Comparison of ENCODE assay signal across 12 cellular contexts in the genomic region with DNA sequence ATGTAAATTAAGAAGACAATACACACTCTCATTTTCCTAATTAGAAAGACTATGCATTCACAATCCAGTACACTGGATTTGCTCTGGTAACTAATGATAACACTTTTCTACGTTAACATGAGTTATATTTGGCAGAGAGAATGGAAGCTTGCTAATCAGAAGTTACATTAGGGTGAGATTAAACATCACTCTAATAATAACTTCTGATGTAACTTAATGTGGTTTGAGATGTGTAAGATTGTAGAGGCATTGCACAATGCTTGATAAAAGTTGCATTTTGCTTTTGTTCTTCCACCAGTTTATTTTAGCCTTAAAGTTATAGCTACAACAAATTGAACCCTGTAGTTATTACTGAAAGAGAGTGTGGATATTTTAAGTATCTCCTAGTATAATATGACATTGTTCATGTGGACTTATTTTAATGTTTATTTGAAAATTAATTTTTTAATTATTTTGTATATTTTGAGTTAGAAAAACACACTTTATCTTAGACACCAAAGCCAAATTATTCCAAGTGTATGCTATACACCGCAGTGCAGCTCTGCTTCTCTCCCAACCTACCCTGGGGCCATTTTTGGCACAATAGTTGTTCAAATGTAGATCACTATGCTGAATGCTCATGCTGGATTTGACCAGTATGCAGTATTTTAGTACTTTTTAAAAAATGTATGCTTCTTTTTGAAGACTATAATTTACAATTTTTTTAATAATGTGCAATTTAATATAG.
DNase-seq lines count a peak whose midpoint lies in the region; ATAC-seq and TF ChIP-seq lines count a peak whose summit lies in the region.
"Had no signal": no experiment of that assay in that cellular context is flagged by ENCODE, and none has a peak within 500 bp of the region (broad histone marks: within the 10 kb centered on the region; RNA-seq: fewer than 3 reads in every experiment).

No MANE protein-coding gene starts in this region.

- intact Hi-C loops in lower lobe of right lung (cut with DNase I) = no loop called here

- H3K4me3 Mint-ChIP-seq in CD8-positive, alpha-beta memory T cell = no peak overlapping the region

- H3K4me3 ChIP-seq in BJ (ENCODE audit: low read depth, low read length) (no peak overlapping the region), lower lobe of right lung (no peak overlapping the region), SJCRH30 (no peak overlapping the region)
- H3K4me3 ChIP-seq in CD8-positive, alpha-beta memory T cell (ENCODE audit: low read length) = no peak overlapping the region
- H3K4me3 ChIP-seq: prostate gland had no signal

- H3K27ac Mint-ChIP-seq in CD8-positive, alpha-beta memory T cell = peak overlapping the region in 1 of 8 donors; percentile 76

- peaks cover 21% of the 10 kb centered on the region for H3K4me1 ChIP-seq in lower lobe of right lung
- H3K4me1 ChIP-seq in SJCRH30 = peaks cover 18% of the 10 kb centered on the region
- no peaks in the 10 kb centered on the region for H3K4me1 ChIP-seq in CD8-positive, alpha-beta memory T cell (ENCODE audit: insufficient read depth, low read length)
- H3K4me1 ChIP-seq: prostate gland had no signal

- peaks cover 2 to 24% of the 10 kb centered on the region in 2 donors for H3K27me3 Mint-ChIP-seq in CD8-positive, alpha-beta memory T cell

- H3K36me3 ChIP-seq in BJ (ENCODE audit: control insufficient read depth, insufficient read depth, low read length) (no peaks in the 10 kb centered on the region), lower lobe of right lung (no peaks in the 10 kb centered on the region), SJCRH30 (no peaks in the 10 kb centered on the region)
- no peaks in the 10 kb centered on the region for H3K36me3 ChIP-seq in CD8-positive, alpha-beta memory T cell (ENCODE audit: insufficient read depth, low read length)
- H3K36me3 ChIP-seq: prostate gland had no signal

- CTCF ChIA-PET in BJ (lab: Yijun Ruan, JAX) = interaction anchor here (1.1 to 1.6 kb wide), 2 partner anchors 28 to 219 kb away, joined by 3 read pairs; a partner anchor contains a TSS
- CTCF ChIA-PET in CD8-positive, alpha-beta memory T cell (lab: Charles Lee) = no interaction called here

- H3K36me3 Mint-ChIP-seq in CD8-positive, alpha-beta memory T cell = peaks cover 0 to 2% (median 0%) of the 10 kb centered on the region in 3 donors

- H3K27me3 ChIP-seq in BJ (ENCODE audit: control insufficient read depth, insufficient read depth, low read length) (no peaks in the 10 kb centered on the region), lower lobe of right lung (ENCODE audit: low read depth) (no peaks in the 10 kb centered on the region), SJCRH30 (no peaks in the 10 kb centered on the region)
- H3K27me3 ChIP-seq in CD8-positive, alpha-beta memory T cell (ENCODE audit: insufficient read depth, low read length, poor library complexity, severe bottlenecking) = no peaks in the 10 kb centered on the region

- peak; percentile 45 to 54 for ATAC-seq in lower lobe of right lung

- peak; percentile 40 for DNase-seq in BJ (ENCODE audit: low read depth)
- peak; percentile 58 for DNase-seq in NOMO-1 treated with DMSO at 0.1 percent for 48 hours (lab: John Stamatoyannopoulos, UW; ENCODE audit: unreplicated experiment)
- DNase-seq in erythroblast (lab: John Stamatoyannopoulos, UW) = peak; percentile 22 to 61
- no peak for DNase-seq in lower lobe of right lung
- DNase-seq in SJCRH30 = no peak
- no peak for DNase-seq in NCI-H1436 (lab: John Stamatoyannopoulos, UW)
- DNase-seq in NCI-H2029 treated with DMSO at 0.1 percent for 48 hours (lab: John Stamatoyannopoulos, UW) = no peak
- DNase-seq in CD8-positive, alpha-beta memory T cell = no peak
- DNase-seq: activated CD4-positive, alpha-beta T cell treated with anti-CD3 and anti-CD28 coated beads for 4 hours; activated naive CD4-positive, alpha-beta T cell; effector CD4-positive, alpha-beta T cell had no signal

- TF ChIP-seq POLR2A in erythroblast (IDR thresholded peaks at IDR 0.05; ENCODE audit: low read length) = no peak

- H3K9me3 ChIP-seq in lower lobe of right lung = no peaks in the 10 kb centered on the region
- H3K9me3 ChIP-seq in SJCRH30 (replicated peaks) = no peaks in the 10 kb centered on the region
- H3K9me3 ChIP-seq in CD8-positive, alpha-beta memory T cell (ENCODE audit: low read length) = no peaks in the 10 kb centered on the region
- H3K9me3 ChIP-seq: prostate gland had no signal

- H3K27ac ChIP-seq in lower lobe of right lung (no peak overlapping the region), SJCRH30 (no peak overlapping the region)
- no peak overlapping the region for H3K27ac ChIP-seq in CD8-positive, alpha-beta memory T cell (ENCODE audit: low read depth, low read length)
- H3K27ac ChIP-seq: prostate gland had no signal

- TF ChIP-seq CTCF in BJ (IDR thresholded peaks at IDR 0.05; ENCODE audit: insufficient read depth, low read depth, low read length) (no peak), lower lobe of right lung (IDR thresholded peaks at IDR 0.05) (no peak)

- POLR2A ChIA-PET in BJ (lab: Charles Lee) = interaction anchor here (0.7 kb wide), 1 partner anchor 11 kb away, joined by 6 read pairs; no protein-coding TSS in a partner anchor
- POLR2A ChIA-PET in CD8-positive, alpha-beta memory T cell (lab: Charles Lee) = no interaction called here

- H3K4me1 Mint-ChIP-seq in CD8-positive, alpha-beta memory T cell = no peaks in the 10 kb centered on the region

- no peaks in the 10 kb centered on the region for H3K9me3 Mint-ChIP-seq in CD8-positive, alpha-beta memory T cell

Comparison
In these comparisons a context has a peak if more than half of its experiments do, and no peak if none do; other contexts are left out.
1. DNase-seq: peak in BJ (single experiment), NOMO-1 treated with DMSO at 0.1 percent for 48 hours (single experiment) and erythroblast (2 of 2); none in lower lobe of right lung (single experiment), SJCRH30 (0 of 2), NCI-H1436 (single experiment), NCI-H2029 treated with DMSO at 0.1 percent for 48 hours (single experiment) and CD8-positive, alpha-beta memory T cell (0 of 5).